7 cellular contexts compared by ENCODE assay signal in the genomic region with DNA sequence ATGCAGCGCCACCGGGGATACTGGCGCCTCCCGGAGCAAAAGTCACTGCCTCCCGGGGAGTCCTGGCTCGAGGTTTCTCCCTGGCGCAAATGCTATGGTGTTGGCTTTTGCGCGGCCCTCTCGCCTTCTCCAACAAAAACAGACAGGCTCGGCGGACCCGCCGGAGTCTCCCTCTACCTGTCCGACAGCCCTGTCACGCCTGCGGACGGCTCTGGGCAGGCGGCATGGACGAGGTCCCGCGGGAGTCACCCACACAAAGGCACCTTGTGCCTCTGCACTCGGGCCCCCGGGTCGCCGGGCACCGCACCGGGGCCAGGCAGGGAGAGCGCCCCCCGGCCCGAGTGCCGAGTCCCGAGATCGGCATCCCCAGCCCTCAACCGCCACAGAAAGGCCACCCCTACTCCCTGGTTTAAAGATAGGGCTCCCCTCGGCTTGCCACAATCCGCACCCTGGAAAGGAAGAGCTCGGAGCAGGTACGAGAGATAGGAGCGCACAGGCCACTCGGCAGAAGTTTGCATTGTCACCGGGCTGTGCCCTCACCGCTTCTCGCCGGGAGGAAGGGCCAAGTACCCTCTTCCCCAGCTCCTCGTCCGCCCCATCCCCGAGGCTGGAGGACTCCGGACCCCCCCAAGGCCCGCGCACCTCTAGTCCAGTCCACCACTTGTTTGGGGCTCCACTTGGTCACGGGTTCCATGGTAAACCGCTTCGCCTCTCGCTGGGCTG. TPM values are rescaled to one million over a fixed set of nuclear protein-coding genes. Genes with fewer than 3 reads are reported as not detected.
A peak's percentile ranks its signal among the peaks of the same experiment; 100 is the strongest.
DNase-seq lines count a peak whose midpoint lies in the region; ATAC-seq, FAIRE-seq and TF ChIP-seq lines count a peak whose summit lies in the region.

No MANE protein-coding gene starts in this region.

- peaks cover 10% of the 10 kb centered on the region for H3K36me3 Mint-ChIP-seq in brain

- H3K4me3 Mint-ChIP-seq in brain = peak overlapping the region; percentile 84 to 99 (median 90)

- H3K4me1 ChIP-seq in stomach smooth muscle (ENCODE audit: control insufficient read depth, insufficient read depth, low read length) = peaks cover 20% of the 10 kb centered on the region

- H3K27me3 ChIP-seq in H7 (ENCODE audit: control insufficient read depth, insufficient read depth, low read length) (peaks cover 31% of the 10 kb centered on the region), stomach smooth muscle (ENCODE audit: control insufficient read depth in 1 of 2, insufficient read depth in 2 of 2, low read length in 2 of 2) (no peaks in the 10 kb centered on the region)

- no peaks in the 10 kb centered on the region for H3K36me3 ChIP-seq in H7 (replicated peaks; ENCODE audit: control insufficient read depth, insufficient read depth, low read length)
- H3K36me3 ChIP-seq in stomach smooth muscle (ENCODE audit: control insufficient read depth in 2 of 2, insufficient read depth in 2 of 2, low read length in 2 of 2) = no peaks in the 10 kb centered on the region

- no peaks in the 10 kb centered on the region for H3K9me3 ChIP-seq in stomach smooth muscle (ENCODE audit: control insufficient read depth in 2 of 2, low read length in 2 of 2)

- ATAC-seq in left colon = peak; percentile 18

- DNase-seq in GM12891 (ENCODE audit: insufficient read length, low spot score) (peak; percentile 21), H7 (peak; percentile 71), NB4 (ENCODE audit: low read depth) (no peak), left colon (peak; percentile 44 to 47), NCI-H1930 (lab: John Stamatoyannopoulos, UW) (no peak)

- intact Hi-C loops in left colon (cut with DNase I, micrococcal nuclease) = no loop called here

- H3K4me3 ChIP-seq in H7 (ENCODE audit: insufficient read depth, low read depth, low read length) (peak overlapping the region; percentile 79), NB4 (ENCODE audit: low read depth, low read length) (peak overlapping the region; percentile 32), stomach smooth muscle (ENCODE audit: low read length in 2 of 2) (peak overlapping the region; percentile 84 to 92)

- peaks cover 5% of the 10 kb centered on the region for H3K27me3 Mint-ChIP-seq in brain

- FAIRE-seq in GM12891 (lab: Jason Lieb, UNC) = no peak

- H3K9ac ChIP-seq in stomach smooth muscle (ENCODE audit: low read length in 2 of 2) = peak overlapping the region; percentile 92

- H3K27ac ChIP-seq in stomach smooth muscle (ENCODE audit: low read length) = peak overlapping the region; percentile 91

- peaks cover 52% of the 10 kb centered on the region for H3K4me1 Mint-ChIP-seq in brain

- peaks cover 0 to 2% (median 0%) of the 10 kb centered on the region in 5 experiments for H3K9me3 Mint-ChIP-seq in brain

- TF ChIP-seq CTCF in NB4 (IDR thresholded peaks at IDR 0.05; ENCODE audit: low read depth, low read length) (no peak), brain (conservative IDR thresholded peaks at IDR 0.05) (no peak)

- TF ChIP-seq POLR2A in GM12891 (IDR thresholded peaks at IDR 0.05; ENCODE audit: low read depth, low read length) = no peak
- no peak for TF ChIP-seq POLR2A in NB4 (IDR thresholded peaks at IDR 0.05; ENCODE audit: extremely low read depth, insufficient read length)

- H3K27ac Mint-ChIP-seq in brain = peak overlapping the region; percentile 48 to 93 (median 74)

TF ChIP-seq in GM12891, 5 proteins besides CTCF, POLR2A, EP300 and RAD21:
- TF ChIP-seq TAF1 (IDR thresholded peaks at IDR 0.05; ENCODE audit: low read depth, low read length) = no peak
- TF ChIP-seq POU2F2 (IDR thresholded peaks at IDR 0.05; ENCODE audit: low read depth, low read length) = no peak
- TF ChIP-seq SPI1 (IDR thresholded peaks at IDR 0.05; ENCODE audit: low read depth, low read length) = no peak
- no peak for TF ChIP-seq PAX5 (IDR thresholded peaks at IDR 0.05; ENCODE audit: insufficient read depth, low read length, severe bottlenecking)
- no peak for TF ChIP-seq POLR2AphosphoS5 (IDR thresholded peaks at IDR 0.05; ENCODE audit: low read depth, low read length)

RNA-seq across cellular contexts. Expression of a gene that starts 0.9 kb away (rescaled TPM):
- polyA plus RNA-seq in GM12891 (2012; ENCODE audit: low read depth, missing spikeins) = 0.32 TPM
- total RNA-seq in H7 (2014; rRNA removed; shearing (Covaris generic)) = 8.7 and 8.8 TPM in 2 replicates
- 72.5 TPM for polyA plus RNA-seq in brain (ENCODE audit: insufficient read depth, low read depth, low replicate concordance)
- 10 to 100 TPM; 11.6 to 49.4 TPM for total RNA-seq in left colon

Comparison
In these comparisons a context has a peak if more than half of its experiments do, and no peak if none do; other contexts are left out.
1. DNase-seq: peak in GM12891 (single experiment), H7 (single experiment) and left colon (2 of 2); none in NB4 (single experiment) and NCI-H1930 (0 of 2).
2. H3K4me3 ChIP-seq: peak in every context shown above with its lines; median percentile 88 in stomach smooth muscle; 79 in H7; 32 in NB4.